ENCODE assay signal across 1 cellular context in genomic region chr20:38082894-38083293, GRCh38.
TF ChIP-seq lines count a peak whose summit lies in the region.

No MANE protein-coding gene starts in this region.

TF ChIP-seq in HepG2, 621 proteins besides CTCF, POLR2A, EP300 and RAD21 (continued from another document):
- TF ChIP-seq HMGXB3 (CRISPR knock-in tag; IDR thresholded peaks at IDR 0.05; ENCODE audit: borderline replicate concordance) (peak; percentile 46; the same call in 1 of the 2 replicates), NFYB (CRISPR knock-in tag; IDR thresholded peaks at IDR 0.05) (no peak), TOE1 (CRISPR knock-in tag; IDR thresholded peaks at IDR 0.05) (0 out of 2 replicates have a peak, but pooled peaks have one; percentile 70), RCOR2 (CRISPR knock-in tag; IDR thresholded peaks at IDR 0.05) (peak; percentile 95)
